8 cellular contexts compared by ENCODE assay signal in genomic region chr17:78343433-78344201, GRCh38. TPM values are rescaled to one million over a fixed set of nuclear protein-coding genes. Genes with fewer than 3 reads are reported as not detected.
DNase-seq lines count a peak whose midpoint lies in the region; ATAC-seq and TF ChIP-seq lines count a peak whose summit lies in the region.

No MANE protein-coding gene starts in this region.

- H3K27ac Mint-ChIP-seq in activated naive CD8-positive, alpha-beta T cell treated with anti-CD3 and anti-CD28 coated beads for 36 hours = peak overlapping the region; percentile 84

- H3K9me3 Mint-ChIP-seq in activated naive CD8-positive, alpha-beta T cell treated with anti-CD3 and anti-CD28 coated beads for 36 hours = no peaks in the 10 kb centered on the region

- H3K4me1 ChIP-seq in GM23248 (ENCODE audit: insufficient read depth) (peaks cover 14% of the 10 kb centered on the region), mucosa of descending colon (ENCODE audit: low read depth) (peaks cover 23% of the 10 kb centered on the region), tibial artery (peaks cover 4 to 31% (median 29%) of the 10 kb centered on the region in 4 donors)

- peak overlapping the region; percentile 64 for H3K4me3 ChIP-seq in GM23248
- H3K4me3 ChIP-seq in mucosa of descending colon = no peak overlapping the region
- no peak overlapping the region for H3K4me3 ChIP-seq in tibial artery

- no peaks in the 10 kb centered on the region for H3K79me2 ChIP-seq in GM23248 (ENCODE audit: insufficient read depth)

- no peaks in the 10 kb centered on the region for H4K20me1 ChIP-seq in GM23248 (ENCODE audit: insufficient read depth)

- 73 to 80% methylated on average over 18 to 19 of the region's 19 CpGs for WGBS in GM23248 (ENCODE audit: low coverage in 1 of 2, low lambda C conversion rate in 2 of 2, missing lambda C conversion rate in 2 of 2), 2 experiments

- no peaks in the 10 kb centered on the region for H3K36me3 Mint-ChIP-seq in activated naive CD8-positive, alpha-beta T cell treated with anti-CD3 and anti-CD28 coated beads for 36 hours

- no peaks in the 10 kb centered on the region for H3K36me3 ChIP-seq in GM23248 (ENCODE audit: low read depth)
- no peaks in the 10 kb centered on the region for H3K36me3 ChIP-seq in mucosa of descending colon (ENCODE audit: low read depth)
- no peaks in the 10 kb centered on the region for H3K36me3 ChIP-seq in tibial artery

- peak overlapping the region; percentile 51 for H3K4me3 Mint-ChIP-seq in activated naive CD8-positive, alpha-beta T cell treated with anti-CD3 and anti-CD28 coated beads for 36 hours

- peaks cover 49% of the 10 kb centered on the region for H3K4me1 Mint-ChIP-seq in activated naive CD8-positive, alpha-beta T cell treated with anti-CD3 and anti-CD28 coated beads for 36 hours

- no peaks in the 10 kb centered on the region for H3K27me3 Mint-ChIP-seq in activated naive CD8-positive, alpha-beta T cell treated with anti-CD3 and anti-CD28 coated beads for 36 hours

- peak overlapping the region; percentile 92 for H3K9ac ChIP-seq in GM23248

- in situ Hi-C loops in GM23248 (cut with MboI) = no loop called here

- H3K27ac ChIP-seq in GM23248 (peak overlapping the region; percentile 99), tibial artery (peak overlapping the region; percentile 90)

- no peak overlapping the region for H2AFZ ChIP-seq in GM23248

- no peaks in the 10 kb centered on the region for H3K27me3 ChIP-seq in GM23248 (replicated peaks; ENCODE audit: insufficient read depth)
- no peaks in the 10 kb centered on the region for H3K27me3 ChIP-seq in tibial artery

- H3F3A ChIP-seq in GM23248 (ENCODE audit: insufficient read depth) = peaks cover 7% of the 10 kb centered on the region

- peak; percentile 41 for ATAC-seq in mucosa of descending colon

- no peak for TF ChIP-seq CTCF in mucosa of descending colon (IDR thresholded peaks at IDR 0.05)
- no peak for TF ChIP-seq CTCF in tibial artery (IDR thresholded peaks at IDR 0.05)

- intact Hi-C loops in mucosa of descending colon (cut with DNase I, micrococcal nuclease) = no loop called here
- intact Hi-C loops in tibial artery (cut with DNase I; ENCODE audit: low total_unique reads) = no loop called here

- no peaks in the 10 kb centered on the region for H3K9me2 ChIP-seq in GM23248 (ENCODE audit: insufficient read depth)

- H3K9me3 ChIP-seq in GM23248 (ENCODE audit: low read depth) (no peaks in the 10 kb centered on the region), mucosa of descending colon (no peaks in the 10 kb centered on the region), tibial artery (no peaks in the 10 kb centered on the region)

- no peak for DNase-seq in GM23248
- peak; percentile 45 to 83 for DNase-seq in SHP77 (lab: John Stamatoyannopoulos, UW)
- peak; percentile 68 for DNase-seq in activated naive CD8-positive, alpha-beta T cell treated with anti-CD3 and anti-CD28 coated beads for 36 hours
- DNase-seq in mucosa of descending colon = peak; percentile 59 to 93 (median 70)
- no peak for DNase-seq in tibial artery
- no peak for DNase-seq in cerebellar cortex (ENCODE audit: low spot score)
- DNase-seq in HuH-7.5 (ENCODE audit: low spot score) = no peak
- no peak for DNase-seq in glomerular visceral epithelial cell (ENCODE audit: extremely low spot score)

- H3K4me2 ChIP-seq in GM23248 (ENCODE audit: unreplicated experiment) = peak overlapping the region; percentile 78

RNA-seq across cellular contexts. Expression of gene SOCS3, which starts 16.3 kb away (rescaled TPM):
- 47.8 and 50.6 TPM in 2 replicates for total RNA-seq in GM23248 (2014; rRNA removed; shearing (Covaris generic))
- 31.2 and 31.5 TPM in 2 replicates for polyA plus RNA-seq in GM23248 (2016; fragmentation: Nextera tagmentation; extraction: Ambion mirVana)
- total RNA-seq in activated naive CD8-positive, alpha-beta T cell treated with anti-CD3 and anti-CD28 coated beads for 36 hours = 10 to 100 TPM; 16.6 to 17.9 TPM
- total RNA-seq in mucosa of descending colon = 10 to 100 TPM; 21.9 to 41.3 (median 23.2) TPM

RNA-seq across cellular contexts. Expression of gene PGS1, which starts 34.8 kb away (rescaled TPM):
- total RNA-seq in GM23248 (2014; rRNA removed; shearing (Covaris generic)) = 31.4 and 32.5 TPM in 2 replicates
- polyA plus RNA-seq in GM23248 (2016; fragmentation: Nextera tagmentation; extraction: Ambion mirVana) = 28.6 and 30.2 TPM in 2 replicates
- total RNA-seq in activated naive CD8-positive, alpha-beta T cell treated with anti-CD3 and anti-CD28 coated beads for 36 hours = 10 to 100 TPM; 39.1 to 43.7 TPM
- total RNA-seq in mucosa of descending colon = 10 to 100 TPM; 36.2 to 54.3 (median 48.8) TPM

Comparison
In these comparisons a context has a peak if more than half of its experiments do, and no peak if none do; other contexts are left out.
1. DNase-seq: peak in SHP77 (2 of 2), activated naive CD8-positive, alpha-beta T cell treated with anti-CD3 and anti-CD28 coated beads for 36 hours (single experiment) and mucosa of descending colon (3 of 3); none in GM23248 (single experiment), tibial artery (0 of 2), cerebellar cortex (single experiment), HuH-7.5 (single experiment) and glomerular visceral epithelial cell (single experiment).